1 cellular context compared by ENCODE assay signal in genomic region chr3:122390665-122391064, GRCh38.
TF ChIP-seq lines count a peak whose summit lies in the region.

No MANE protein-coding gene starts in this region.

TF ChIP-seq in HepG2, 621 proteins besides CTCF, POLR2A, EP300 and RAD21:
- TF ChIP-seq ZNF780A (CRISPR knock-in tag; IDR thresholded peaks at IDR 0.05), result no peak
- no peak for TF ChIP-seq ZNF232 (CRISPR knock-in tag; IDR thresholded peaks at IDR 0.05; ENCODE audit: borderline replicate concordance)
- no peak for TF ChIP-seq PPARG (CRISPR knock-in tag; conservative IDR thresholded peaks at IDR 0.05)
